In genomic region chr4:142596121-142596520, GRCh38 we compare ENCODE assay signal across 15 cellular contexts.
DNase-seq lines count a peak whose midpoint lies in the region; ATAC-seq and TF ChIP-seq lines count a peak whose summit lies in the region.
"Had no signal": no experiment of that assay in that cellular context is flagged by ENCODE, and none has a peak within 500 bp of the region (broad histone marks: within the 10 kb centered on the region; RNA-seq: fewer than 3 reads in every experiment).

No MANE protein-coding gene starts in this region.

- no peaks in the 10 kb centered on the region for H3K36me3 ChIP-seq in DND-41 (ENCODE audit: insufficient read depth, low read length)
- H3K36me3 ChIP-seq: BLaER1 had no signal

- in situ Hi-C loops in SK-MEL-5 (cut with HindIII; ENCODE audit: low pct_unique_long_range_greater_than_20kb, low sequenced_read_pairs), result no loop called here

- DNase-seq in NCI-H82 (lab: John Stamatoyannopoulos, UW) (peak; percentile 5), NCI-H82 treated with DMSO at 0.1 percent for 48 hours (lab: John Stamatoyannopoulos, UW; ENCODE audit: unreplicated experiment) (no peak), DND-41 (no peak), SK-MEL-5 (ENCODE audit: low read depth, low spot score) (peak; percentile 22), foreskin melanocyte (peak; percentile 22), NCI-H2171 (lab: John Stamatoyannopoulos, UW) (no peak), HPDE6-E6E7 (ENCODE audit: extremely low spot score) (no peak)
- DNase-seq: 8988T; AML-193; CD4-positive, CD25-positive, alpha-beta regulatory T cell; HCEC 1CT; HFFc6 had no signal

- H3K27ac ChIP-seq in DND-41 (ENCODE audit: low read length), result no peak overlapping the region
- H3K27ac ChIP-seq: BLaER1, HL-60 had no signal

- no peak overlapping the region for H3K4me3 ChIP-seq in DND-41 (ENCODE audit: low read depth in 1 of 2, low read length in 2 of 2)
- H3K4me3 ChIP-seq: BLaER1 had no signal

- no peak for TF ChIP-seq CTCF in DND-41 (IDR thresholded peaks at IDR 0.05; ENCODE audit: borderline replicate concordance, extremely low read depth, low read length, poor library complexity, severe bottlenecking)

- peaks cover 2% of the 10 kb centered on the region for H3K9me3 ChIP-seq in DND-41 (ENCODE audit: insufficient read depth, low read length, severe bottlenecking)
- H3K9me3 ChIP-seq: BLaER1 had no signal

- H3K4me1 ChIP-seq in DND-41 (ENCODE audit: insufficient read depth, low read length), result peaks cover 7% of the 10 kb centered on the region; the same call in 1 of the 2 replicates
- H3K4me1 ChIP-seq: BLaER1 had no signal

- H2AFZ ChIP-seq in DND-41 (ENCODE audit: low read depth, low read length), result 0 out of 2 replicates have a peak overlapping the region, but pooled peaks have one; percentile 48

- no peaks in the 10 kb centered on the region for H3K27me3 ChIP-seq in DND-41 (ENCODE audit: insufficient read depth, low read length, poor library complexity)
- H3K27me3 ChIP-seq: BLaER1 had no signal

- no peaks in the 10 kb centered on the region for H4K20me1 ChIP-seq in DND-41 (ENCODE audit: insufficient read depth, low read length)
- H4K20me1 ChIP-seq: BLaER1 had no signal

- H3K9ac ChIP-seq in DND-41 (ENCODE audit: low read depth, low read length), result no peak overlapping the region
- H3K9ac ChIP-seq: BLaER1 had no signal

- no peak overlapping the region for H3K4me2 ChIP-seq in DND-41 (ENCODE audit: insufficient read depth, low read length)
- H3K4me2 ChIP-seq: BLaER1 had no signal

- ATAC-seq in DND-41 (ENCODE audit: insufficient read depth, low read depth), result no peak
- no peak for ATAC-seq in HG03442 (IDR thresholded peaks at IDR 0.05; ENCODE audit: unreplicated experiment)

- H3K79me2 ChIP-seq in DND-41 (ENCODE audit: insufficient read depth, low read length), result no peaks in the 10 kb centered on the region

Comparison
In these comparisons a context has a peak if more than half of its experiments do, and no peak if none do; other contexts are left out.
1. DNase-seq: peak in NCI-H82 (single experiment), SK-MEL-5 (single experiment) and foreskin melanocyte (single experiment); none in NCI-H82 treated with DMSO at 0.1 percent for 48 hours (single experiment), DND-41 (single experiment), NCI-H2171 (single experiment) and HPDE6-E6E7 (single experiment).